Comparison of ENCODE assay signal across 8 cellular contexts in the genomic region with DNA sequence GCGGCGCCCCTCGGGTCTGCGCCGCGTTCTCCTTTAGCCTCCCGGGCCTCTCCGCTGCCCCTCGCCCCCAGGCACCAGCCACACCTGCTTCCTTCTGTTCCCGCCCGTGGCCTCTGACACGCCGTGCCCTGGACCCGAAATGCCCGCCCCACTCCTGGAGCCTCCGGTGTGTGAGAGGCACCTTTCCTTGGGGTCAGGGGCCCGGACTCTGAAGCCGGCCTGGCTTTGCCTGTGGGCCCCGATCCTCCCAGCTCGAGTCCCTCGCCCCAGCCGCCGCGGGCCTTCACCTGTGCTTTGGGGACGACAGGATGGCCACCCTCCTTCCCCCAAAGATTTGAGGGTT. TPM values are rescaled to one million over a fixed set of nuclear protein-coding genes. Genes with fewer than 3 reads are reported as not detected.
A peak's percentile ranks its signal among the peaks of the same experiment; 100 is the strongest.
DNase-seq lines count a peak whose midpoint lies in the region; ATAC-seq and TF ChIP-seq lines count a peak whose summit lies in the region.

No MANE protein-coding gene starts in this region.

- H3K27me3 ChIP-seq in SJCRH30 (no peaks in the 10 kb centered on the region), esophagus (ENCODE audit: control insufficient read depth in 1 of 2, insufficient read depth in 2 of 2, low read length in 2 of 2) (no peaks in the 10 kb centered on the region), neutrophil (no peaks in the 10 kb centered on the region)

- ATAC-seq in GM21447 (IDR thresholded peaks at IDR 0.05; ENCODE audit: unreplicated experiment): peak; percentile 19

- WGBS in esophagus, 2 donors: 11% methylated on average over 24 to 25 of the region's 25 CpGs

- CTCF ChIA-PET in AG04449 (lab: Yijun Ruan, JAX) (interaction anchor here (0.7 to 1.4 kb wide), 2 partner anchors 17 to 129 kb away, joined by 3 read pairs; a partner anchor contains a TSS), HEK293T (lab: Yijun Ruan, JAX) (interaction anchor here (0.9 kb wide), 1 partner anchor 49 kb away, joined by 3 read pairs; no protein-coding TSS in a partner anchor)

- H3K27ac ChIP-seq in SJCRH30: peak overlapping the region; percentile 78
- H3K27ac ChIP-seq in esophagus (ENCODE audit: low read depth in 2 of 2, low read length in 1 of 2): peak overlapping the region in 1 of 2 donors; percentile 88
- H3K27ac ChIP-seq in neutrophil: peak overlapping the region; percentile 80

- TF ChIP-seq CTCF in AG04449 (IDR thresholded peaks at IDR 0.05; ENCODE audit: insufficient read depth, low read length, missing control alignments) (no peak), neutrophil (IDR thresholded peaks at IDR 0.05) (no peak)

- POLR2A ChIA-PET in AG04449 (lab: Yijun Ruan, JAX) (interaction anchor here (0.6 to 1.5 kb wide), 9 partner anchors 9 to 254 kb away, joined by 3 to 9 read pairs (median 3); a partner anchor contains a TSS), HEK293T (lab: Yijun Ruan, JAX) (interaction anchor here (0.9 to 1.6 kb wide), 12 partner anchors 9 to 128 kb away, joined by 3 to 11 read pairs (median 6); a partner anchor contains a TSS)

- H3K9me3 ChIP-seq in SJCRH30 (replicated peaks) (0 out of 2 replicates have a peak, but pooled peaks cover 2% of the 10 kb centered on the region), esophagus (ENCODE audit: control insufficient read depth in 2 of 2, insufficient read depth in 1 of 2, low read depth in 1 of 2, low read length in 1 of 2) (no peaks in the 10 kb centered on the region), neutrophil (no peaks in the 10 kb centered on the region)

- DNase-seq in AG04449 (ENCODE audit: low read depth, low spot score): no peak
- peak in 1 of 2 experiments; percentile 25 for DNase-seq in SJCRH30
- DNase-seq in HEK293T (ENCODE audit: extremely low spot score): no peak
- no peak for DNase-seq in NCI-H2081 (lab: John Stamatoyannopoulos, UW)
- no peak for DNase-seq in cerebellum (ENCODE audit: low spot score)

- H3K4me3 ChIP-seq in AG04449 (ENCODE audit: low read depth, low read length): peak overlapping the region; percentile 87
- H3K4me3 ChIP-seq in SJCRH30: peak overlapping the region; percentile 87
- H3K4me3 ChIP-seq in esophagus (ENCODE audit: low read depth in 1 of 2, low read length in 2 of 2): peak overlapping the region; percentile 60 to 92
- H3K4me3 ChIP-seq in neutrophil (ENCODE audit: low read depth in 1 of 2, low read length in 1 of 2): peak overlapping the region; percentile 79 to 90

- no peaks in the 10 kb centered on the region for H3K36me3 ChIP-seq in SJCRH30
- H3K36me3 ChIP-seq in esophagus (ENCODE audit: control insufficient read depth in 2 of 2, insufficient read depth in 2 of 2, low read length in 1 of 2): no peaks in the 10 kb centered on the region
- no peaks in the 10 kb centered on the region for H3K36me3 ChIP-seq in neutrophil

- H3K4me1 ChIP-seq in SJCRH30 (peaks cover 28% of the 10 kb centered on the region), esophagus (ENCODE audit: control insufficient read depth in 2 of 2, insufficient read depth in 2 of 2, low read length in 1 of 2) (peaks cover 5 to 6% of the 10 kb centered on the region in 2 donors), neutrophil (ENCODE audit: control insufficient read depth in 1 of 2, insufficient read depth in 1 of 2, low read depth in 1 of 2, low read length in 1 of 2) (peaks cover 15% of the 10 kb centered on the region in 2 experiments)

TF ChIP-seq in HEK293T, 16 proteins besides CTCF, POLR2A, EP300 and RAD21:
- TF ChIP-seq, protein P1, sequence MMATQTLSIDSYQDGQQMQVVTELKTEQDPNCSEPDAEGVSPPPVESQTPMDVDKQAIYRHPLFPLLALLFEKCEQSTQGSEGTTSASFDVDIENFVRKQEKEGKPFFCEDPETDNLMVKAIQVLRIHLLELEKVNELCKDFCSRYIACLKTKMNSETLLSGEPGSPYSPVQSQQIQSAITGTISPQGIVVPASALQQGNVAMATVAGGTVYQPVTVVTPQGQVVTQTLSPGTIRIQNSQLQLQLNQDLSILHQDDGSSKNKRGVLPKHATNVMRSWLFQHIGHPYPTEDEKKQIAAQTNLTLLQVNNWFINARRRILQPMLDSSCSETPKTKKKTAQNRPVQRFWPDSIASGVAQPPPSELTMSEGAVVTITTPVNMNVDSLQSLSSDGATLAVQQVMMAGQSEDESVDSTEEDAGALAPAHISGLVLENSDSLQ (IDR thresholded peaks at IDR 0.05): no peak
- no peak for TF ChIP-seq FOXK2 (IDR thresholded peaks at IDR 0.05)
- TF ChIP-seq NFRKB (IDR thresholded peaks at IDR 0.05): no peak

RNA-seq across cellular contexts. Expression of a gene that starts 0.7 kb away (rescaled TPM):
- 9.0 and 12.1 TPM in 2 replicates for total RNA-seq in SJCRH30 (2014; rRNA removed; shearing (Covaris generic))
- polyA plus RNA-seq in esophagus: 1 to 10 TPM; 6.6 to 7.4 TPM
- total RNA-seq in cerebellum: 6.5 TPM

RNA-seq across cellular contexts. Expression of a gene that starts 12.4 kb away (rescaled TPM):
- 0.02 TPM in 1 of 2 replicates, not detected in the other for total RNA-seq in SJCRH30 (2014; rRNA removed; shearing (Covaris generic))
- under 1 TPM; 0.10 to 0.11 TPM for polyA plus RNA-seq in esophagus
- under 0.01 TPM for total RNA-seq in cerebellum

RNA-seq across cellular contexts. Expression of a gene that starts 17.1 kb away (rescaled TPM):
- total RNA-seq in SJCRH30 (2014; rRNA removed; shearing (Covaris generic)): 13.2 and 18.0 TPM in 2 replicates
- polyA plus RNA-seq in esophagus: 1 to 10 TPM; 6.7 to 9.5 TPM
- total RNA-seq in cerebellum: 15.3 TPM

RNA-seq across cellular contexts. Expression of a gene that starts 45.9 kb away (rescaled TPM):
- total RNA-seq in SJCRH30 (2014; rRNA removed; shearing (Covaris generic)): 48.1 and 57.8 TPM in 2 replicates
- polyA plus RNA-seq in esophagus: 1 to 10 TPM; 5.0 to 7.4 TPM
- total RNA-seq in cerebellum: 6.2 TPM
